Comparison of ENCODE assay signal across 10 cellular contexts in genomic region chr20:48831702-48832422, GRCh38. TPM values are rescaled to one million over a fixed set of nuclear protein-coding genes. Genes with fewer than 3 reads are reported as not detected.
A peak's percentile ranks its signal among the peaks of the same experiment; 100 is the strongest.
DNase-seq lines count a peak whose midpoint lies in the region; ATAC-seq, FAIRE-seq and TF ChIP-seq lines count a peak whose summit lies in the region.
"Had no signal": no experiment of that assay in that cellular context is flagged by ENCODE, and none has a peak within 500 bp of the region (broad histone marks: within the 10 kb centered on the region; RNA-seq: fewer than 3 reads in every experiment).

No MANE protein-coding gene starts in this region.

- H3K27ac ChIP-seq in breast epithelium (peak overlapping the region in 1 of 2 donors; percentile 35), angular gyrus (ENCODE audit: low read depth, low read length) (peak overlapping the region; percentile 53), lower lobe of right lung (peak overlapping the region; percentile 33), brain microvascular endothelial cell (no peak overlapping the region)

- no TSS peak for BruUV-seq in MCF 10A (replicated peaks; lab: Mats Ljungman, UMichigan)

- H3K27ac Mint-ChIP-seq in MCF 10A (ENCODE audit: low read depth, unreplicated experiment) = no peak overlapping the region

- CTCF ChIA-PET in MCF 10A (lab: Yijun Ruan, JAX) = interaction anchor here (0.6 to 1.7 kb wide), 4 partner anchors 18 to 174 kb away, joined by 3 read pairs; no protein-coding TSS in a partner anchor

- H3K36me3 Mint-ChIP-seq in MCF 10A (ENCODE audit: insufficient read depth, unreplicated experiment) = peaks cover 5% of the 10 kb centered on the region

- peak in 1 of 2 donors; percentile 22 for ATAC-seq in lower lobe of right lung

- no peaks in the 10 kb centered on the region for H3K4me1 ChIP-seq in breast epithelium
- peaks cover 37% of the 10 kb centered on the region for H3K4me1 ChIP-seq in lower lobe of right lung

- H3K9me3 ChIP-seq in breast epithelium (no peaks in the 10 kb centered on the region), lower lobe of right lung (no peaks in the 10 kb centered on the region)

- in situ Hi-C loops in brain microvascular endothelial cell (cut with HindIII; ENCODE audit: low pct_ligation_motif_present, low sequenced_read_pairs) = no loop called here

- TF ChIP-seq CTCF in MCF 10A (IDR thresholded peaks at IDR 0.05; ENCODE audit: unreplicated experiment) = no peak
- TF ChIP-seq CTCF in breast epithelium (IDR thresholded peaks at IDR 0.05) = no peak
- TF ChIP-seq CTCF in lower lobe of right lung (IDR thresholded peaks at IDR 0.05) = no peak
- TF ChIP-seq CTCF in brain microvascular endothelial cell (IDR thresholded peaks at IDR 0.05; ENCODE audit: low read depth, low read length, missing control alignments) = no peak

- no peaks in the 10 kb centered on the region for H3K36me3 ChIP-seq in breast epithelium
- H3K36me3 ChIP-seq in lower lobe of right lung = no peaks in the 10 kb centered on the region
- H3K36me3 ChIP-seq in brain microvascular endothelial cell (replicated peaks) = no peaks in the 10 kb centered on the region

- no peak overlapping the region for H3K4me3 ChIP-seq in breast epithelium
- no peak overlapping the region for H3K4me3 ChIP-seq in lower lobe of right lung
- no peak overlapping the region for H3K4me3 ChIP-seq in brain microvascular endothelial cell (ENCODE audit: low read depth, low read length)

- H3K27me3 Mint-ChIP-seq in MCF 10A (ENCODE audit: insufficient read depth, unreplicated experiment) = peaks cover 24% of the 10 kb centered on the region

- H3K27me3 ChIP-seq in breast epithelium (no peaks in the 10 kb centered on the region), lower lobe of right lung (ENCODE audit: low read depth) (peaks cover 17% of the 10 kb centered on the region), brain microvascular endothelial cell (replicated peaks) (no peaks in the 10 kb centered on the region)

- DNase-seq in MCF 10A (ENCODE audit: unreplicated experiment) = peak; percentile 60
- no peak for DNase-seq in breast epithelium (ENCODE audit: low spot score in 2 of 2)
- DNase-seq in lower lobe of right lung = no peak
- peak; percentile 58 for DNase-seq in ureter (ENCODE audit: low spot score)
- DNase-seq in activated CD8-positive, alpha-beta memory T cell treated with anti-CD3 and anti-CD28 coated beads for 24 hours = no peak
- DNase-seq in GM19239 (ENCODE audit: insufficient read length, low spot score) = no peak
- DNase-seq in brain microvascular endothelial cell = no peak
- DNase-seq: retina had no signal

- H3K4me3 Mint-ChIP-seq in MCF 10A (ENCODE audit: unreplicated experiment) = no peak overlapping the region

- H3K4me1 Mint-ChIP-seq in MCF 10A (ENCODE audit: insufficient read depth, unreplicated experiment) = no peaks in the 10 kb centered on the region

- intact Hi-C loops in MCF 10A (cut with micrococcal nuclease) (no loop called here), breast epithelium (cut with DNase I; ENCODE audit: low total_unique reads) (no loop called here), lower lobe of right lung (cut with DNase I) (no loop called here)

- POLR2A ChIA-PET in MCF 10A (lab: Yijun Ruan, JAX) = interaction anchor here (0.6 to 1.2 kb wide), 3 partner anchors 10 to 19 kb away, joined by 3 to 4 read pairs (median 3); no protein-coding TSS in a partner anchor

- no peak for FAIRE-seq in GM19239 (lab: Jason Lieb, UNC)
- FAIRE-seq: colon had no signal

- no peaks in the 10 kb centered on the region for H3K9me3 Mint-ChIP-seq in MCF 10A (ENCODE audit: unreplicated experiment)

- no peak for TF ChIP-seq POLR2A in breast epithelium (IDR thresholded peaks at IDR 0.05)

RNA-seq across cellular contexts. Expression of gene PREX1, which starts 4.1 kb away (rescaled TPM):
- total RNA-seq in MCF 10A (2022) (0.05 TPM in 1 of 2 replicates, not detected in the other), breast epithelium (10 to 100 TPM; 53.1 to 84.2 (median 65.1) TPM), lower lobe of right lung (78.2 TPM), ureter (19.9 TPM)

Comparison
In these comparisons a context has a peak if more than half of its experiments do, and no peak if none do; other contexts are left out.
1. DNase-seq: peak in MCF 10A (single experiment) and ureter (single experiment); none in breast epithelium (0 of 2), lower lobe of right lung (single experiment), activated CD8-positive, alpha-beta memory T cell treated with anti-CD3 and anti-CD28 coated beads for 24 hours (single experiment), GM19239 (single experiment) and brain microvascular endothelial cell (single experiment).
2. RNA of gene PREX1, which starts 4.1 kb away (total RNA-seq): 78.2 TPM in lower lobe of right lung (single experiment), 53.1 to 84.2 TPM in breast epithelium and 19.9 TPM in ureter (single experiment); 0.05 TPM in MCF 10A; every median in the first group is over 10 times any median in the second.